In genomic region chr5:173314166-173314952, GRCh38 we compare ENCODE assay signal across 21 cellular contexts. TPM values are rescaled to one million over a fixed set of nuclear protein-coding genes. Genes with fewer than 3 reads are reported as not detected.
DNase-seq lines count a peak whose midpoint lies in the region; ATAC-seq, FAIRE-seq and TF ChIP-seq lines count a peak whose summit lies in the region.
"Had no signal": no experiment of that assay in that cellular context is flagged by ENCODE, and none has a peak within 500 bp of the region (broad histone marks: within the 10 kb centered on the region; RNA-seq: fewer than 3 reads in every experiment).

No MANE protein-coding gene starts in this region.

- no peaks in the 10 kb centered on the region for H3K9me3 ChIP-seq in GM23248 (ENCODE audit: low read depth)
- H3K9me3 ChIP-seq in kidney (ENCODE audit: control insufficient read depth in 1 of 2, low read length in 2 of 2) = no peaks in the 10 kb centered on the region
- H3K9me3 ChIP-seq: HAP-1, ovary had no signal

- intact Hi-C loops in kidney (cut with DNase I) = no loop called here

- H3F3A ChIP-seq in GM23248 (ENCODE audit: insufficient read depth) = peaks cover 64% of the 10 kb centered on the region

- no peak for FAIRE-seq in kidney (lab: Jason Lieb, UNC)
- FAIRE-seq: GM18507 had no signal

- H4K20me1 ChIP-seq in GM23248 (ENCODE audit: insufficient read depth) = no peaks in the 10 kb centered on the region

- no peak overlapping the region for H3K4me3 ChIP-seq in GM23248
- no peak overlapping the region for H3K4me3 ChIP-seq in kidney (ENCODE audit: low read length in 2 of 2)
- H3K4me3 ChIP-seq: HAP-1, ovary had no signal

- H3K79me2 ChIP-seq in GM23248 (ENCODE audit: insufficient read depth) = no peaks in the 10 kb centered on the region

- 83 to 88% methylated on average over 12 of the region's 12 CpGs for WGBS in GM23248 (ENCODE audit: low coverage in 1 of 2, low lambda C conversion rate in 2 of 2, missing lambda C conversion rate in 2 of 2), 2 experiments

- DNase-seq in GM23248 = peak; percentile 17
- peak; percentile 27 for DNase-seq in kidney
- DNase-seq in stimulated activated naive CD8-positive, alpha-beta T cell treated with anti-CD3 and anti-CD28 coated beads, Interleukin-15, Interleukin-2, amounts not matched to agents 100 U/mL and 50 U/mL, for 24 hours = no peak
- no peak for DNase-seq in activated CD4-positive, alpha-beta T cell treated with anti-CD3 and anti-CD28 coated beads for 4 hours
- no peak for DNase-seq in ureter (ENCODE audit: low spot score)
- DNase-seq: activated CD8-positive, alpha-beta memory T cell treated with anti-CD3 and anti-CD28 coated beads, Interleukin-2, amount 50 U/mL, for 48 hours; amygdala; cerebellar nuclear complex; DMS53; hypothalamus; kidney glomerular epithelial cell; NCI-H524 treated with DMSO at 0.1 percent for 48 hours; ovary; stimulated activated CD4-positive, alpha-beta T cell treated with anti-CD3 and anti-CD28 coated beads, Interleukin-4, amount 100 ng/mL, for 24 hours; stimulated activated CD8-positive, alpha-beta memory T cell treated with anti-CD3 and anti-CD28 coated beads, Interleukin-4, amount 100 ng/mL, for 48 hours; T-helper 9 cell had no signal

- H3K9me2 ChIP-seq in GM23248 (ENCODE audit: insufficient read depth) = no peaks in the 10 kb centered on the region

- TF ChIP-seq CTCF in kidney (IDR thresholded peaks at IDR 0.05; ENCODE audit: borderline replicate concordance, extremely low read depth, insufficient read depth) = no peak

- H3K9ac ChIP-seq in GM23248 = no peak overlapping the region
- no peak overlapping the region for H3K9ac ChIP-seq in kidney (ENCODE audit: low read length in 2 of 2)

- H3K4me1 ChIP-seq in GM23248 (ENCODE audit: insufficient read depth) (peaks cover 35% of the 10 kb centered on the region), kidney (ENCODE audit: control insufficient read depth in 1 of 2, insufficient read depth in 1 of 2, low read depth in 1 of 2, low read length in 2 of 2) (peaks cover 6 to 16% of the 10 kb centered on the region in 2 donors)
- H3K4me1 ChIP-seq: HAP-1 had no signal

- H3K4me2 ChIP-seq in GM23248 (ENCODE audit: unreplicated experiment) = no peak overlapping the region

- H2AFZ ChIP-seq in GM23248 = no peak overlapping the region

- in situ Hi-C loops in GM23248 (cut with MboI) = no loop called here

- ATAC-seq in stimulated activated naive CD8-positive, alpha-beta T cell treated with anti-CD3 and anti-CD28 coated beads, Interleukin-15, Interleukin-2, amounts not matched to agents 100 U/mL and 50 U/mL, for 24 hours = peak; percentile 22
- ATAC-seq in GM19455 (IDR thresholded peaks at IDR 0.05; ENCODE audit: unreplicated experiment) = no peak

- H3K27ac ChIP-seq in GM23248 (peak overlapping the region; percentile 84), kidney (ENCODE audit: low read depth in 2 of 2, low read length in 2 of 2) (no peak overlapping the region)
- H3K27ac ChIP-seq: ovary had no signal

- H3K36me3 ChIP-seq in GM23248 (ENCODE audit: low read depth) (peaks cover 32% of the 10 kb centered on the region), kidney (ENCODE audit: control insufficient read depth in 1 of 2, insufficient read depth in 2 of 2, low read length in 2 of 2) (no peaks in the 10 kb centered on the region)
- H3K36me3 ChIP-seq: ovary had no signal

- H3K27me3 ChIP-seq in GM23248 (replicated peaks; ENCODE audit: insufficient read depth) = no peaks in the 10 kb centered on the region
- H3K27me3 ChIP-seq: ovary had no signal

TF ChIP-seq in PFSK-1, 5 proteins besides CTCF, POLR2A, EP300 and RAD21:
- TF ChIP-seq SIN3A (IDR thresholded peaks at IDR 0.05; ENCODE audit: borderline replicate concordance, insufficient read depth, low read length) (no peak), REST (IDR thresholded peaks at IDR 0.05; ENCODE audit: insufficient read depth in 1 of 2, low read depth in 2 of 2, low read length in 2 of 2) (no peak), POLR2AphosphoS5 (IDR thresholded peaks at IDR 0.05; ENCODE audit: low read depth, low read length) (peak; percentile 60; the same call in 1 of the 2 replicates), FOXP2 (optimal IDR thresholded peaks at IDR 0.05; ENCODE audit: borderline replicate concordance, extremely low read depth, extremely low read length, insufficient read depth) (no peak), TAF1 (IDR thresholded peaks at IDR 0.05; ENCODE audit: borderline replicate concordance, insufficient read depth, low read length) (no peak)
TF ChIP-seq in PFSK-1: peak in this region for 1.

RNA-seq across cellular contexts. Expression of gene STC2, which starts 13.9 kb away (rescaled TPM):
- 281 and 330 TPM in 2 replicates for total RNA-seq in GM23248 (2014; rRNA removed; shearing (Covaris generic))
- polyA plus RNA-seq in GM23248 (2016; fragmentation: Nextera tagmentation; extraction: Ambion mirVana) = 173 and 184 TPM in 2 replicates
- 299 TPM for polyA plus RNA-seq in PFSK-1 (2012; ENCODE audit: insufficient read length, low read depth)
- 2.7 TPM for total RNA-seq in kidney
- 2.1 TPM for polyA plus RNA-seq in kidney (ENCODE audit: insufficient read depth, low read depth, low replicate concordance)
- total RNA-seq in ureter = 8.8 TPM
- polyA plus RNA-seq: CD14-positive monocyte had no signal

Comparison
In these comparisons a context has a peak if more than half of its experiments do, and no peak if none do; other contexts are left out.
1. DNase-seq: peak in GM23248 (single experiment) and kidney (single experiment); none in stimulated activated naive CD8-positive, alpha-beta T cell treated with anti-CD3 and anti-CD28 coated beads, Interleukin-15, Interleukin-2, amounts not matched to agents 100 U/mL and 50 U/mL, for 24 hours (single experiment), activated CD4-positive, alpha-beta T cell treated with anti-CD3 and anti-CD28 coated beads for 4 hours (0 of 2) and ureter (single experiment).
2. RNA of gene STC2, which starts 13.9 kb away (total RNA-seq): 281 to 330 TPM in GM23248; 8.8 TPM in ureter (single experiment) and 2.7 TPM in kidney (single experiment); every median in the first group is over 10 times any median in the second.